In genomic region chr13:19601749-19602725, GRCh38 we compare ENCODE assay signal across 8 cellular contexts. TPM values are rescaled to one million over a fixed set of nuclear protein-coding genes. Genes with fewer than 3 reads are reported as not detected.
DNase-seq lines count a peak whose midpoint lies in the region; ATAC-seq, FAIRE-seq and TF ChIP-seq lines count a peak whose summit lies in the region.

No MANE protein-coding gene starts in this region.

- no peak overlapping the region for H3K27ac Mint-ChIP-seq in immature natural killer cell

- peaks cover 5 to 46% (median 12%) of the 10 kb centered on the region in 3 donors for H3K27me3 Mint-ChIP-seq in immature natural killer cell (ENCODE audit: low read depth in 3 of 3)

- H3K36me3 Mint-ChIP-seq in immature natural killer cell, result no peaks in the 10 kb centered on the region

- no peak for FAIRE-seq in H54 (lab: Jason Lieb, UNC)

- H3K9me3 Mint-ChIP-seq in immature natural killer cell, result peaks cover 0 to 1% (median 0%) of the 10 kb centered on the region in 6 donors

- ATAC-seq in GM19395 (IDR thresholded peaks at IDR 0.05; ENCODE audit: unreplicated experiment) (peak; percentile 84), HG03439 (IDR thresholded peaks at IDR 0.05; ENCODE audit: unreplicated experiment) (peak; percentile 76)

- H3K4me1 Mint-ChIP-seq in immature natural killer cell, result peaks cover 0 to 5% of the 10 kb centered on the region in 2 donors

- peak; percentile 80 for DNase-seq in ELF-1 (ENCODE audit: low read depth, low spot score)
- DNase-seq in RKO (ENCODE audit: low spot score), result peak; percentile 59
- peak; percentile 81 for DNase-seq in astrocyte of the hippocampus (ENCODE audit: low read depth, low spot score)
- peak; percentile 25 to 40 (median 39) for DNase-seq in immature natural killer cell
- peak; percentile 17 for DNase-seq in stimulated activated CD4-positive, alpha-beta T cell treated with anti-CD3 and anti-CD28 coated beads, Interleukin-4, amount 100 ng/mL, for 24 hours
- DNase-seq in H54 (ENCODE audit: insufficient read length, low spot score), result no peak

- peak overlapping the region; percentile 63 to 79 (median 69) for H3K4me3 Mint-ChIP-seq in immature natural killer cell

- TF ChIP-seq POLR2A in H54 (IDR thresholded peaks at IDR 0.05; ENCODE audit: low read depth, low read length), result no peak

RNA-seq across cellular contexts. Expression of gene MPHOSPH8, which starts 31.4 kb away (rescaled TPM):
- 10 to 100 TPM in 1 of 3 donors, 1 to 10 TPM in 2; 3.9 to 20.5 (median 7.2) TPM for polyA plus RNA-seq in immature natural killer cell

RNA-seq across cellular contexts. Expression of gene TPTE2, which starts 40.7 kb away (rescaled TPM):
- polyA plus RNA-seq in immature natural killer cell, result not detected
